13 cellular contexts compared by ENCODE assay signal in genomic region chr18:79442508-79443221, GRCh38. TPM values are rescaled to one million over a fixed set of nuclear protein-coding genes. Genes with fewer than 3 reads are reported as not detected.
A peak's percentile ranks its signal among the peaks of the same experiment; 100 is the strongest.
DNase-seq lines count a peak whose midpoint lies in the region; ATAC-seq and TF ChIP-seq lines count a peak whose summit lies in the region.
"Had no signal": no experiment of that assay in that cellular context is flagged by ENCODE, and none has a peak within 500 bp of the region (broad histone marks: within the 10 kb centered on the region; RNA-seq: fewer than 3 reads in every experiment).

No MANE protein-coding gene starts in this region.

- intact Hi-C loops in Right ventricle myocardium superior (cut with DNase I): no loop called here
- intact Hi-C loops in left ventricle myocardium inferior (cut with micrococcal nuclease): no loop called here

- H3K36me3 ChIP-seq in left ventricle myocardium inferior: no peaks in the 10 kb centered on the region
- H3K36me3 ChIP-seq in Karpas-422 (ENCODE audit: insufficient read depth, low read length): 0 out of 2 replicates have a peak, but pooled peaks cover 7% of the 10 kb centered on the region

- H3K27me3 ChIP-seq in left ventricle myocardium inferior (ENCODE audit: low read depth): no peaks in the 10 kb centered on the region
- H3K27me3 ChIP-seq in Karpas-422 (ENCODE audit: low read length): no peaks in the 10 kb centered on the region

- ATAC-seq in Right ventricle myocardium superior (ENCODE audit: poor library complexity) (peak; percentile 38), HG03469 (IDR thresholded peaks at IDR 0.05; ENCODE audit: unreplicated experiment) (no peak)

- H3K4me3 Mint-ChIP-seq in endothelial cell (ENCODE audit: unreplicated experiment) (no peak overlapping the region), nephron progenitor cell (no peak overlapping the region)

- H3K9ac ChIP-seq in Karpas-422 (ENCODE audit: low read length): peak overlapping the region; percentile 53

- H3K9me3 Mint-ChIP-seq in endothelial cell (ENCODE audit: unreplicated experiment) (no peaks in the 10 kb centered on the region), nephron progenitor cell (no peaks in the 10 kb centered on the region)

- H3K27ac Mint-ChIP-seq in endothelial cell (ENCODE audit: unreplicated experiment) (peak overlapping the region; percentile 74), nephron progenitor cell (no peak overlapping the region)

- DNase-seq in Right ventricle myocardium superior: peak; percentile 62
- DNase-seq in left ventricle myocardium inferior: no peak
- DNase-seq in Karpas-422: peak; percentile 76
- DNase-seq in endothelial cell (ENCODE audit: low spot score): no peak
- DNase-seq in stromal cell of bone marrow (ENCODE audit: low read depth): peak; percentile 59
- DNase-seq in NCI-H1105 (lab: John Stamatoyannopoulos, UW): no peak
- no peak for DNase-seq in nephron progenitor cell
- DNase-seq: activated CD4-positive, alpha-beta T cell treated with anti-CD3 and anti-CD28 coated beads for 4 hours; C1 segment of cervical spinal cord; H7; NCI-H1105 treated with DMSO at 0.1 percent for 48 hours; retina had no signal

- peaks cover 17% of the 10 kb centered on the region for H3K4me1 Mint-ChIP-seq in endothelial cell (ENCODE audit: unreplicated experiment)
- H3K4me1 Mint-ChIP-seq in nephron progenitor cell: peaks cover 70% of the 10 kb centered on the region

- peaks cover 48% of the 10 kb centered on the region for H4K20me1 ChIP-seq in Karpas-422 (ENCODE audit: insufficient read depth, low read depth, low read length)

- H3K27ac ChIP-seq in left ventricle myocardium inferior (replicated peaks) (no peak overlapping the region), Karpas-422 (ENCODE audit: low read length) (peak overlapping the region; percentile 61)

- H3K36me3 Mint-ChIP-seq in endothelial cell (ENCODE audit: low read depth, unreplicated experiment) (peaks cover 19% of the 10 kb centered on the region), nephron progenitor cell (ENCODE audit: low read depth) (no peaks in the 10 kb centered on the region)

- peak overlapping the region; percentile 55 for H3K4me2 ChIP-seq in Karpas-422 (ENCODE audit: low read depth, low read length, poor library complexity, severe bottlenecking)

- H3K79me2 ChIP-seq in Karpas-422 (ENCODE audit: low read length): peaks cover 100% of the 10 kb centered on the region

- TF ChIP-seq CTCF in left ventricle myocardium inferior (IDR thresholded peaks at IDR 0.05; ENCODE audit: borderline replicate concordance) (no peak), endothelial cell (IDR thresholded peaks at IDR 0.05; ENCODE audit: unreplicated experiment) (no peak), nephron progenitor cell (IDR thresholded peaks at IDR 0.05) (no peak)

- H3K4me1 ChIP-seq in left ventricle myocardium inferior (peaks cover 20% of the 10 kb centered on the region), Karpas-422 (ENCODE audit: low read length) (peaks cover 31% of the 10 kb centered on the region)

- H2AFZ ChIP-seq in Karpas-422 (ENCODE audit: low read length): no peak overlapping the region

- H3K9me3 ChIP-seq in left ventricle myocardium inferior (replicated peaks): no peaks in the 10 kb centered on the region
- no peaks in the 10 kb centered on the region for H3K9me3 ChIP-seq in Karpas-422 (ENCODE audit: low read length)

- H3K9me2 ChIP-seq in Karpas-422 (replicated peaks; ENCODE audit: insufficient read depth, low read length): no peaks in the 10 kb centered on the region

- H3K27me3 Mint-ChIP-seq in endothelial cell (ENCODE audit: unreplicated experiment) (peaks cover 16% of the 10 kb centered on the region), nephron progenitor cell (ENCODE audit: low read depth, poor library complexity) (no peaks in the 10 kb centered on the region)

- H3K4me3 ChIP-seq in left ventricle myocardium inferior: no peak overlapping the region
- peak overlapping the region; percentile 22; the same call in 1 of the 2 replicates for H3K4me3 ChIP-seq in Karpas-422 (ENCODE audit: low read length)

RNA-seq across cellular contexts. Expression of gene NFATC1, which starts 46.9 kb away (rescaled TPM):
- total RNA-seq in Right ventricle myocardium superior: 19.8 TPM
- 18.3 TPM for total RNA-seq in left ventricle myocardium inferior
- 42.9 and 46.1 TPM in 2 replicates for total RNA-seq in Karpas-422 (2014; rRNA removed; shearing (Covaris generic); ENCODE audit: low replicate concordance)
- total RNA-seq in endothelial cell (ENCODE audit: unreplicated experiment): 40.6 TPM

Comparison
In these comparisons a context has a peak if more than half of its experiments do, and no peak if none do; other contexts are left out.
1. DNase-seq: peak in Right ventricle myocardium superior (single experiment), Karpas-422 (single experiment) and stromal cell of bone marrow (single experiment); none in left ventricle myocardium inferior (single experiment), endothelial cell (single experiment), NCI-H1105 (single experiment) and nephron progenitor cell (single experiment).